In genomic region chr11:96229354-96229973, GRCh38 we compare ENCODE assay signal across 8 cellular contexts.
DNase-seq lines count a peak whose midpoint lies in the region; ATAC-seq and TF ChIP-seq lines count a peak whose summit lies in the region.

No MANE protein-coding gene starts in this region.

- intact Hi-C loops in natural killer cell (cut with micrococcal nuclease) = no loop called here

- POLR2A ChIA-PET in naive thymus-derived CD8-positive, alpha-beta T cell (lab: Charles Lee) = interaction anchor here (2.0 kb wide), 1 partner anchor 9 kb away, joined by 6 read pairs; no protein-coding TSS in a partner anchor

- peak overlapping the region; percentile 13 to 67 for H3K27ac Mint-ChIP-seq in natural killer cell treated with Interleukin-12 subunit alpha and Interleukin-12 subunit beta and Interleukin-15 and Interleukin-18, amount 100 ng/mL, for 72 hours
- H3K27ac Mint-ChIP-seq in natural killer cell = peak overlapping the region in 1 of 2 donors; percentile 40
- peak overlapping the region; percentile 80 for H3K27ac Mint-ChIP-seq in activated naive CD8-positive, alpha-beta T cell treated with anti-CD3 and anti-CD28 coated beads for 36 hours
- H3K27ac Mint-ChIP-seq in naive thymus-derived CD8-positive, alpha-beta T cell = peak overlapping the region; percentile 70 to 95 (median 84)

- H3K9me3 Mint-ChIP-seq in natural killer cell treated with Interleukin-12 subunit alpha and Interleukin-12 subunit beta and Interleukin-15 and Interleukin-18, amount 100 ng/mL, for 72 hours = no peaks in the 10 kb centered on the region
- no peaks in the 10 kb centered on the region for H3K9me3 Mint-ChIP-seq in natural killer cell
- peaks cover 2% of the 10 kb centered on the region for H3K9me3 Mint-ChIP-seq in activated naive CD8-positive, alpha-beta T cell treated with anti-CD3 and anti-CD28 coated beads for 36 hours
- peaks cover 0 to 4% (median 0%) of the 10 kb centered on the region in 9 donors for H3K9me3 Mint-ChIP-seq in naive thymus-derived CD8-positive, alpha-beta T cell

- H3K4me3 Mint-ChIP-seq in natural killer cell treated with Interleukin-12 subunit alpha and Interleukin-12 subunit beta and Interleukin-15 and Interleukin-18, amount 100 ng/mL, for 72 hours = peak overlapping the region; percentile 8
- H3K4me3 Mint-ChIP-seq in natural killer cell = no peak overlapping the region
- H3K4me3 Mint-ChIP-seq in activated naive CD8-positive, alpha-beta T cell treated with anti-CD3 and anti-CD28 coated beads for 36 hours = peak overlapping the region; percentile 44
- peak overlapping the region in 9 of 10 donors; percentile 4 to 68 (median 41) for H3K4me3 Mint-ChIP-seq in naive thymus-derived CD8-positive, alpha-beta T cell

- ATAC-seq in natural killer cell treated with Interleukin-12 subunit alpha and Interleukin-12 subunit beta and Interleukin-15 and Interleukin-18, amount 100 ng/mL, for 72 hours = peak in 1 of 2 donors; percentile 54
- no peak for ATAC-seq in natural killer cell
- ATAC-seq in naive thymus-derived CD8-positive, alpha-beta T cell = peak; percentile 46 to 51
- ATAC-seq in GM19397 (IDR thresholded peaks at IDR 0.05; ENCODE audit: unreplicated experiment) = no peak
- ATAC-seq in GM18519 (IDR thresholded peaks at IDR 0.05; ENCODE audit: low FRiP score, unreplicated experiment) = no peak
- ATAC-seq in HG03196 (IDR thresholded peaks at IDR 0.05; ENCODE audit: unreplicated experiment) = no peak

- no peaks in the 10 kb centered on the region for H3K27me3 Mint-ChIP-seq in natural killer cell treated with Interleukin-12 subunit alpha and Interleukin-12 subunit beta and Interleukin-15 and Interleukin-18, amount 100 ng/mL, for 72 hours
- no peaks in the 10 kb centered on the region for H3K27me3 Mint-ChIP-seq in natural killer cell (ENCODE audit: low read depth in 2 of 2)
- H3K27me3 Mint-ChIP-seq in activated naive CD8-positive, alpha-beta T cell treated with anti-CD3 and anti-CD28 coated beads for 36 hours = no peaks in the 10 kb centered on the region
- H3K27me3 Mint-ChIP-seq in naive thymus-derived CD8-positive, alpha-beta T cell = no peaks in the 10 kb centered on the region

- TF ChIP-seq CTCF in natural killer cell (IDR thresholded peaks at IDR 0.05) = no peak

- peaks cover 24 to 43% of the 10 kb centered on the region in 2 donors for H3K4me1 Mint-ChIP-seq in natural killer cell treated with Interleukin-12 subunit alpha and Interleukin-12 subunit beta and Interleukin-15 and Interleukin-18, amount 100 ng/mL, for 72 hours (ENCODE audit: low read depth in 2 of 2)
- H3K4me1 Mint-ChIP-seq in natural killer cell = peaks cover 10 to 11% of the 10 kb centered on the region in 2 donors
- peaks cover 66% of the 10 kb centered on the region for H3K4me1 Mint-ChIP-seq in activated naive CD8-positive, alpha-beta T cell treated with anti-CD3 and anti-CD28 coated beads for 36 hours
- H3K4me1 Mint-ChIP-seq in naive thymus-derived CD8-positive, alpha-beta T cell = peaks cover 34 to 88% (median 83%) of the 10 kb centered on the region in 4 donors

- DNase-seq in natural killer cell treated with Interleukin-12 subunit alpha and Interleukin-12 subunit beta and Interleukin-15 and Interleukin-18, amount 100 ng/mL, for 72 hours (ENCODE audit: low spot score) = no peak
- DNase-seq in natural killer cell = no peak
- no peak for DNase-seq in activated naive CD8-positive, alpha-beta T cell treated with anti-CD3 and anti-CD28 coated beads for 36 hours
- DNase-seq in naive thymus-derived CD8-positive, alpha-beta T cell = no peak
- DNase-seq in OCI-M1 (lab: John Stamatoyannopoulos, UW) = no peak

- H3K36me3 Mint-ChIP-seq in natural killer cell treated with Interleukin-12 subunit alpha and Interleukin-12 subunit beta and Interleukin-15 and Interleukin-18, amount 100 ng/mL, for 72 hours = no peaks in the 10 kb centered on the region
- no peaks in the 10 kb centered on the region for H3K36me3 Mint-ChIP-seq in natural killer cell
- H3K36me3 Mint-ChIP-seq in activated naive CD8-positive, alpha-beta T cell treated with anti-CD3 and anti-CD28 coated beads for 36 hours = peaks cover 40% of the 10 kb centered on the region
- H3K36me3 Mint-ChIP-seq in naive thymus-derived CD8-positive, alpha-beta T cell = peaks cover 5 to 31% (median 27%) of the 10 kb centered on the region in 3 donors

Comparison
In these comparisons a context has a peak if more than half of its experiments do, and no peak if none do; other contexts are left out.
1. ATAC-seq: peak in naive thymus-derived CD8-positive, alpha-beta T cell (2 of 2); none in natural killer cell (0 of 3), GM19397 (single experiment), GM18519 (single experiment) and HG03196 (single experiment).